Comparison of ENCODE assay signal across 19 cellular contexts in the genomic region with DNA sequence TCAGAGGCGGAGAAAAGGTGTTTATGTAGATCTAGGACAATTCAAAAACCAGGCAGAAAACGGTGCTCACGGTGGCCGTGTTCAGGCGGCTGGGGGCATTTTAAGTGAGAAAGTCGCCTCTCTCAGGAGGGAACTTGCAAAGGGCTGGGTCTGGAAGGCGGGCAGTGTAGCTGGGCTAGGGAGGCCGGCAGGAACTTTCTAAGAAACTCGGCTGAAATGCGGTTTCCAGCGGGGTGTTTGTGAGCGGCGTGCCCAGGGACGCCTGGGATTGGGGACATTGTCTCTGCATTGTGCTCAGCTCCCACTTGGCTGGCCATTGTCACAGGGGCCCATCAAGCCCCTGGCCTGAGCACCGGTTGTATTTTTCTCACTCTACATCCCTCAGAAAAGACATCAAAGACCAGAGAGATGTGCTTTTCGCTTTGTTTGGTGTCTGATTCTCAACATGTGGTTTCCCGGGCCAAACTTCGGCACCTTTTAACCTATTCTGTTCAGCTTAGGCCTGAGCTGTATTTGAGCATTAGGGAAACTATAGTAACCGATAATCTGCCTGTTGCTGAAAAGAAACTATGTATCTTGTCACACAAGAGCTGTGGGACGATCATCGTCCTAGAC.
"Had no signal": no experiment of that assay in that cellular context is flagged by ENCODE, and none has a peak within 500 bp of the region (broad histone marks: within the 10 kb centered on the region; RNA-seq: fewer than 3 reads in every experiment).

No MANE protein-coding gene starts in this region.

- H3K4me3 Mint-ChIP-seq: activated CD4-positive, alpha-beta memory T cell treated with anti-CD3 and anti-CD28 coated beads, Interleukin-2, amount 10 ng/mL, durations not matched to agents 7 days and 5 days; activated CD4-positive, alpha-beta T cell treated with anti-CD3 and anti-CD28 coated beads, Interleukin-2, amount 10 ng/mL, durations not matched to agents 24 days and 14 days; activated naive CD4-positive, alpha-beta T cell treated with anti-CD3 and anti-CD28 coated beads, Interleukin-2, amount 50 U/mL, for 24 hours; nephron had no signal

- H3K9me3 ChIP-seq: thyroid gland, upper lobe of right lung had no signal

- H3K36me3 Mint-ChIP-seq: activated naive CD4-positive, alpha-beta T cell treated with anti-CD3 and anti-CD28 coated beads, Interleukin-2, amount 50 U/mL, for 24 hours; brain had no signal

- H2AFZ ChIP-seq: hepatocyte had no signal

- DNase-seq: activated CD4-positive, alpha-beta memory T cell treated with anti-CD3 and anti-CD28 coated beads, Interleukin-2, amount 10 ng/mL, durations not matched to agents 7 days and 5 days; activated CD4-positive, alpha-beta T cell treated with anti-CD3 and anti-CD28 coated beads, Interleukin-2, amount 10 ng/mL, durations not matched to agents 24 days and 14 days; activated effector memory CD4-positive, alpha-beta T cell treated with anti-CD3 and anti-CD28 coated beads, Interleukin-2, amount 50 U/mL, for 16 hours; activated T-cell treated with anti-CD3 and anti-CD28 coated beads for 4 hours; anterior cingulate cortex; effector CD8-positive, alpha-beta T cell; foreskin melanocyte; stimulated activated CD4-positive, alpha-beta T cell treated with anti-CD3 and anti-CD28 coated beads, Interleukin-2, amount 100 ng/mL, for 48 hours; stimulated activated naive CD4-positive, alpha-beta T cell; T-helper 2 cell; thyroid gland; upper lobe of right lung had no signal

- H3K4me1 Mint-ChIP-seq: activated CD4-positive, alpha-beta memory T cell treated with anti-CD3 and anti-CD28 coated beads, Interleukin-2, amount 10 ng/mL, durations not matched to agents 7 days and 5 days; activated CD4-positive, alpha-beta T cell treated with anti-CD3 and anti-CD28 coated beads, Interleukin-2, amount 10 ng/mL, durations not matched to agents 24 days and 14 days; activated naive CD4-positive, alpha-beta T cell treated with anti-CD3 and anti-CD28 coated beads, Interleukin-2, amount 50 U/mL, for 24 hours; nephron had no signal

- H3K27ac ChIP-seq: hepatocyte, thyroid gland, upper lobe of right lung had no signal

- H3K27me3 ChIP-seq: thyroid gland had no signal

- ATAC-seq: activated CD4-positive, CD25-positive, alpha-beta regulatory T cell treated with anti-CD3 and anti-CD28 coated beads, Interleukin-2, amount 50 U/mL, for 24 hours; upper lobe of right lung had no signal

- H3K9me3 Mint-ChIP-seq: activated CD4-positive, alpha-beta memory T cell treated with anti-CD3 and anti-CD28 coated beads, Interleukin-2, amount 10 ng/mL, durations not matched to agents 7 days and 5 days; activated CD4-positive, alpha-beta T cell treated with anti-CD3 and anti-CD28 coated beads, Interleukin-2, amount 10 ng/mL, durations not matched to agents 24 days and 14 days; activated naive CD4-positive, alpha-beta T cell treated with anti-CD3 and anti-CD28 coated beads, Interleukin-2, amount 50 U/mL, for 24 hours; nephron had no signal

- H3K4me1 ChIP-seq: upper lobe of right lung had no signal

- H3K4me2 ChIP-seq: hepatocyte had no signal

- H3K4me3 ChIP-seq: hepatocyte, thyroid gland, upper lobe of right lung had no signal

- H3K79me2 ChIP-seq: hepatocyte had no signal

- FAIRE-seq: islet of Langerhans had no signal

- H3K27ac Mint-ChIP-seq: activated CD4-positive, alpha-beta memory T cell treated with anti-CD3 and anti-CD28 coated beads, Interleukin-2, amount 10 ng/mL, durations not matched to agents 7 days and 5 days; activated CD4-positive, alpha-beta T cell treated with anti-CD3 and anti-CD28 coated beads, Interleukin-2, amount 10 ng/mL, durations not matched to agents 24 days and 14 days; nephron; progenitor cell of endocrine pancreas had no signal

- H3K36me3 ChIP-seq: thyroid gland, upper lobe of right lung had no signal
